ENCODE assay signal across 17 cellular contexts in the genomic region with DNA sequence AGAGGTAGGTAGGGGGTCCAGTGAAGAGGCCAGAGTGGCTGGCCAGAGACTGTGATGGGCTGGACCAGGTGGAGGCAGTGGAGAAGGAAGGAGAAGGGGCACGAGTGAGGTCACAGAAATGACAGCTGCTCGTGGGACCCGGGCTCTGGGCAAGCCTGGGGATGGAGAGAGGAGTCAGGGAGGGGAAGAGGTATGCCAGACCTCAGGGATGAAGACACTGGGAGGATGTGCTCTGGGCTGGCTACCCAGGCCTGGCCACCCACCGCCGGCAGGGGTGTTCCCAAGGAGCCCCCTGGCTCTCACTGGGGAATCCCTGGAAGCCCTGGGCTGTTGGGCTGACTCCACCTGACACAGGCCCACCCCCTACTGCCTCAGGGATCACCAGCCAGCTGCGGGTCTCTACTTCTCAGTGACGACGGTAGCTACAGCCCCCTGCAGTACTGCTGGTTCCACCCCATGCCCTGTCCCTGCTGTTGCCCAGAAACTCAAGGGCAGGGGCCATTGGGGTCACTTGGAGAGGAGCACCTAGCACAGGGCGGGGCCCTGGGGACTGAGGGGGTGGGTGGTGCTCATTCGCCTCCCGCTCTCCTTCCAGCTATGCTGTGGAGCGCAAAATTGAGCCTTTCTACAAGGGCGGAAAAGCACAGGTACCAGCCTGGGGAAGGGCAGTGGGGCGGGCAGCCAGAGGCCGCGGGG. TPM values are rescaled to one million over a fixed set of nuclear protein-coding genes. Genes with fewer than 3 reads are reported as not detected.
DNase-seq lines count a peak whose midpoint lies in the region; ATAC-seq, FAIRE-seq and TF ChIP-seq lines count a peak whose summit lies in the region.
"Had no signal": no experiment of that assay in that cellular context is flagged by ENCODE, and none has a peak within 500 bp of the region (broad histone marks: within the 10 kb centered on the region; RNA-seq: fewer than 3 reads in every experiment).

No MANE protein-coding gene starts in this region.

- intact Hi-C loops in kidney (cut with DNase I), result no loop called here

- CTCF ChIA-PET in A549 (lab: Yijun Ruan, JAX), result interaction anchor here (1.4 to 1.7 kb wide), 2 partner anchors 30 to 109 kb away, joined by 3 to 8 read pairs; no protein-coding TSS in a partner anchor

- H3K36me3 ChIP-seq in DND-41 (ENCODE audit: insufficient read depth, low read length) (peaks cover 47% of the 10 kb centered on the region), SJCRH30 (peaks cover 29% of the 10 kb centered on the region), kidney (ENCODE audit: control insufficient read depth in 1 of 2, insufficient read depth in 2 of 2, low read length in 2 of 2) (peaks cover 13 to 21% of the 10 kb centered on the region in 2 donors)

- no peaks in the 10 kb centered on the region for H3K9me3 ChIP-seq in A549
- H3K9me3 ChIP-seq in DND-41 (ENCODE audit: insufficient read depth, low read length, severe bottlenecking), result no peaks in the 10 kb centered on the region
- H3K9me3 ChIP-seq in SJCRH30 (replicated peaks), result no peaks in the 10 kb centered on the region
- no peaks in the 10 kb centered on the region for H3K9me3 ChIP-seq in kidney (ENCODE audit: control insufficient read depth in 1 of 2, low read length in 2 of 2)
- H3K9me3 ChIP-seq: body of pancreas had no signal

- FAIRE-seq in A549 (lab: Jason Lieb, UNC), result no peak
- FAIRE-seq in kidney (lab: Jason Lieb, UNC), result no peak
- FAIRE-seq: islet of Langerhans had no signal

- H3K9ac ChIP-seq in DND-41 (ENCODE audit: low read depth, low read length) (peak overlapping the region; percentile 74), kidney (ENCODE audit: low read length in 2 of 2) (no peak overlapping the region)

- H3K27me3 ChIP-seq in DND-41 (ENCODE audit: insufficient read depth, low read length, poor library complexity), result no peaks in the 10 kb centered on the region
- no peaks in the 10 kb centered on the region for H3K27me3 ChIP-seq in SJCRH30
- H3K27me3 ChIP-seq: body of pancreas had no signal

- TF ChIP-seq CTCF in A549 (IDR thresholded peaks at IDR 0.05) (no peak), DND-41 (IDR thresholded peaks at IDR 0.05; ENCODE audit: borderline replicate concordance, extremely low read depth, low read length, poor library complexity, severe bottlenecking) (no peak), kidney (IDR thresholded peaks at IDR 0.05; ENCODE audit: borderline replicate concordance, extremely low read depth, insufficient read depth) (no peak)

- peaks cover 43% of the 10 kb centered on the region for H3K79me2 ChIP-seq in DND-41 (ENCODE audit: insufficient read depth, low read length)

- ATAC-seq in A549, result no peak
- no peak for ATAC-seq in DND-41 (ENCODE audit: insufficient read depth, low read depth)
- ATAC-seq in HG02852 (IDR thresholded peaks at IDR 0.05; ENCODE audit: unreplicated experiment), result no peak
- ATAC-seq: body of pancreas had no signal

- H3K4me1 ChIP-seq in A549 (peaks cover 17% of the 10 kb centered on the region), DND-41 (ENCODE audit: insufficient read depth, low read length) (peaks cover 34% of the 10 kb centered on the region), SJCRH30 (peaks cover 8% of the 10 kb centered on the region; the same call in 1 of the 2 replicates), kidney (ENCODE audit: control insufficient read depth in 1 of 2, insufficient read depth in 1 of 2, low read depth in 1 of 2, low read length in 2 of 2) (peaks cover 4 to 11% of the 10 kb centered on the region in 2 donors)

- no peak overlapping the region; the same call in 2 of the 3 replicates for H3K4me3 ChIP-seq in A549
- peak overlapping the region in 1 of 2 experiments; percentile 65; a peak in 2 of 4 replicates for H3K4me3 ChIP-seq in DND-41 (ENCODE audit: low read depth in 1 of 2, low read length in 2 of 2)
- peak overlapping the region; percentile 89 for H3K4me3 ChIP-seq in SJCRH30
- no peak overlapping the region for H3K4me3 ChIP-seq in kidney (ENCODE audit: low read length in 2 of 2)
- H3K4me3 ChIP-seq: body of pancreas had no signal

- no peak for TF ChIP-seq RAD21 in A549 (conservative IDR thresholded peaks at IDR 0.05 in 1 of 2, IDR thresholded peaks at IDR 0.05 in 1 of 2)

- no peak for TF ChIP-seq POLR2A in A549 (IDR thresholded peaks at IDR 0.05; ENCODE audit: low read length)

- DNase-seq in A549 (ENCODE audit: low read depth in 1 of 2, low spot score in 1 of 2), result no peak
- DNase-seq in DND-41, result no peak
- peak; percentile 72 to 73 for DNase-seq in SJCRH30
- peak; percentile 66 for DNase-seq in kidney
- no peak for DNase-seq in COLO668 (lab: John Stamatoyannopoulos, UW; ENCODE audit: unreplicated experiment)
- no peak for DNase-seq in stimulated activated CD4-positive, alpha-beta T cell treated with anti-CD3 and anti-CD28 coated beads, Interleukin-2, amount 100 ng/mL, for 24 hours
- DNase-seq in NCI-H524 (lab: John Stamatoyannopoulos, UW), result no peak
- DNase-seq: foreskin melanocyte, GDM1, HCEC 1CT, NCI-H1092, NCI-H345, substantia nigra had no signal

- H3K4me2 ChIP-seq in A549, result peak overlapping the region; percentile 94
- H3K4me2 ChIP-seq in DND-41 (ENCODE audit: insufficient read depth, low read length), result peak overlapping the region; percentile 99

- POLR2A ChIA-PET in A549 (lab: Yijun Ruan, JAX), result interaction anchor here (5.1 kb wide), 1 partner anchor 9 kb away, joined by 17 read pairs; a partner anchor contains a TSS

- WGBS in A549 (ENCODE audit: missing lambda C conversion rate), result 86% methylated on average over 15 of the region's 16 CpGs

- no peak for TF ChIP-seq EP300 in A549 (IDR thresholded peaks at IDR 0.05)

- H3K27ac ChIP-seq in A549 (no peak overlapping the region), DND-41 (ENCODE audit: low read length) (no peak overlapping the region), SJCRH30 (peak overlapping the region; percentile 46), kidney (ENCODE audit: low read depth in 2 of 2, low read length in 2 of 2) (no peak overlapping the region)
- H3K27ac ChIP-seq: body of pancreas had no signal

- H4K20me1 ChIP-seq in DND-41 (ENCODE audit: insufficient read depth, low read length), result peaks cover 31% of the 10 kb centered on the region

- no peak overlapping the region for H2AFZ ChIP-seq in DND-41 (ENCODE audit: low read depth, low read length)

RNA-seq across cellular contexts. Expression of a gene that starts 1.8 kb away (rescaled TPM):
- 21.9 and 25.9 TPM in 2 replicates for polyA plus RNA-seq in A549 (2011; rRNA removed)
- polyA plus RNA-seq in A549 (2012; cell fraction: cytosol; rRNA removed), result 57.4 and 62.8 TPM in 2 replicates
- 182 and 262 TPM in 2 replicates for polyA plus RNA-seq in A549 (2012; cell fraction: nucleus; rRNA removed)
- 41.9 to 45.0 TPM (median 42.8 TPM) in 3 replicates for polyA plus RNA-seq in A549 (2017; fragmentation: RNase III; extraction: RNeasy Plus Mini Kit Qiagen cat#74134 plus additional on column Dnase treatment)
- 27.8 and 43.8 TPM in 2 replicates for polyA minus RNA-seq in A549 (2011; rRNA and poly(A)+ RNA removed)
- 30.6 and 31.8 TPM in 2 replicates for total RNA-seq in SJCRH30 (2014; rRNA removed; shearing (Covaris generic))
- 33.3 TPM for total RNA-seq in kidney
- polyA plus RNA-seq in kidney (ENCODE audit: insufficient read depth, low read depth, low replicate concordance), result 38.5 TPM

RNA-seq across cellular contexts. Expression of a gene that starts 7.0 kb away (rescaled TPM):
- polyA plus RNA-seq in A549 (2011; rRNA removed) (not detected in 2 replicates), A549 (2017; fragmentation: RNase III; extraction: RNeasy Plus Mini Kit Qiagen cat#74134 plus additional on column Dnase treatment) (not detected in 3 replicates), kidney (ENCODE audit: insufficient read depth, low read depth, low replicate concordance) (not detected)
- 0.16 TPM in 1 of 2 replicates, not detected in the other for polyA plus RNA-seq in A549 (2012; cell fraction: cytosol; rRNA removed)
- 0.33 and 0.34 TPM in 2 replicates for polyA plus RNA-seq in A549 (2012; cell fraction: nucleus; rRNA removed)
- polyA minus RNA-seq in A549 (2011; rRNA and poly(A)+ RNA removed), result not detected in 2 replicates
- total RNA-seq in SJCRH30 (2014; rRNA removed; shearing (Covaris generic)), result not detected in 2 replicates
- not detected for total RNA-seq in kidney
- total RNA-seq: body of pancreas, RPMI7951 had no signal

RNA-seq across cellular contexts. Expression of a gene that starts 7.7 kb away (rescaled TPM):
- not detected in 2 replicates for polyA plus RNA-seq in A549 (2011; rRNA removed)
- 0.11 and 0.16 TPM in 2 replicates for polyA plus RNA-seq in A549 (2012; cell fraction: cytosol; rRNA removed)
- polyA plus RNA-seq in A549 (2012; cell fraction: nucleus; rRNA removed), result 0.71 and 1.2 TPM in 2 replicates
- polyA plus RNA-seq in A549 (2017; fragmentation: RNase III; extraction: RNeasy Plus Mini Kit Qiagen cat#74134 plus additional on column Dnase treatment), result 0.25 to 0.32 TPM (median 0.26 TPM) in 3 replicates
- not detected in 2 replicates for polyA minus RNA-seq in A549 (2011; rRNA and poly(A)+ RNA removed)
- 0.43 TPM in 1 of 2 replicates, not detected in the other for total RNA-seq in SJCRH30 (2014; rRNA removed; shearing (Covaris generic))
- 0.57 TPM for total RNA-seq in kidney
- 0.58 TPM for polyA plus RNA-seq in kidney (ENCODE audit: insufficient read depth, low read depth, low replicate concordance)
- total RNA-seq: body of pancreas, RPMI7951 had no signal

RNA-seq across cellular contexts. Expression of a gene that starts 9.0 kb away (rescaled TPM):
- 2,621 and 3,507 TPM in 2 replicates for polyA plus RNA-seq in A549 (2011; rRNA removed)
- 9,728 and 10,634 TPM in 2 replicates for polyA plus RNA-seq in A549 (2012; cell fraction: cytosol; rRNA removed)
- 6,217 and 7,236 TPM in 2 replicates for polyA plus RNA-seq in A549 (2012; cell fraction: nucleus; rRNA removed)
- polyA plus RNA-seq in A549 (2017; fragmentation: RNase III; extraction: RNeasy Plus Mini Kit Qiagen cat#74134 plus additional on column Dnase treatment), result 3,378 to 3,689 TPM (median 3,626 TPM) in 3 replicates
- 2,806 and 2,960 TPM in 2 replicates for polyA minus RNA-seq in A549 (2011; rRNA and poly(A)+ RNA removed)
- 4,297 and 4,417 TPM in 2 replicates for total RNA-seq in SJCRH30 (2014; rRNA removed; shearing (Covaris generic))
- total RNA-seq in kidney, result 1,550 TPM
- polyA plus RNA-seq in kidney (ENCODE audit: insufficient read depth, low read depth, low replicate concordance), result 2,018 TPM

RNA-seq across cellular contexts. Expression of a gene that starts 10.4 kb away (rescaled TPM):
- polyA plus RNA-seq in A549 (2011; rRNA removed) (11.9 and 12.9 TPM in 2 replicates), A549 (2017; fragmentation: RNase III; extraction: RNeasy Plus Mini Kit Qiagen cat#74134 plus additional on column Dnase treatment) (33.9 to 34.9 TPM (median 34.8 TPM) in 3 replicates), kidney (ENCODE audit: insufficient read depth, low read depth, low replicate concordance) (45.6 TPM)
- 23.7 and 27.7 TPM in 2 replicates for polyA plus RNA-seq in A549 (2012; cell fraction: cytosol; rRNA removed)
- polyA plus RNA-seq in A549 (2012; cell fraction: nucleus; rRNA removed), result 26.8 and 30.6 TPM in 2 replicates
- 8.6 and 9.5 TPM in 2 replicates for polyA minus RNA-seq in A549 (2011; rRNA and poly(A)+ RNA removed)
- 20.6 and 32.2 TPM in 2 replicates for total RNA-seq in SJCRH30 (2014; rRNA removed; shearing (Covaris generic))
- 25.0 TPM for total RNA-seq in kidney

Comparison
In these comparisons a context has a peak if more than half of its experiments do, and no peak if none do; other contexts are left out.
1. DNase-seq: peak in SJCRH30 (2 of 2) and kidney (single experiment); none in A549 (0 of 2), DND-41 (single experiment), COLO668 (single experiment), stimulated activated CD4-positive, alpha-beta T cell treated with anti-CD3 and anti-CD28 coated beads, Interleukin-2, amount 100 ng/mL, for 24 hours (0 of 2) and NCI-H524 (0 of 2).